Comparison of ENCODE assay signal across 12 cellular contexts in the genomic region with DNA sequence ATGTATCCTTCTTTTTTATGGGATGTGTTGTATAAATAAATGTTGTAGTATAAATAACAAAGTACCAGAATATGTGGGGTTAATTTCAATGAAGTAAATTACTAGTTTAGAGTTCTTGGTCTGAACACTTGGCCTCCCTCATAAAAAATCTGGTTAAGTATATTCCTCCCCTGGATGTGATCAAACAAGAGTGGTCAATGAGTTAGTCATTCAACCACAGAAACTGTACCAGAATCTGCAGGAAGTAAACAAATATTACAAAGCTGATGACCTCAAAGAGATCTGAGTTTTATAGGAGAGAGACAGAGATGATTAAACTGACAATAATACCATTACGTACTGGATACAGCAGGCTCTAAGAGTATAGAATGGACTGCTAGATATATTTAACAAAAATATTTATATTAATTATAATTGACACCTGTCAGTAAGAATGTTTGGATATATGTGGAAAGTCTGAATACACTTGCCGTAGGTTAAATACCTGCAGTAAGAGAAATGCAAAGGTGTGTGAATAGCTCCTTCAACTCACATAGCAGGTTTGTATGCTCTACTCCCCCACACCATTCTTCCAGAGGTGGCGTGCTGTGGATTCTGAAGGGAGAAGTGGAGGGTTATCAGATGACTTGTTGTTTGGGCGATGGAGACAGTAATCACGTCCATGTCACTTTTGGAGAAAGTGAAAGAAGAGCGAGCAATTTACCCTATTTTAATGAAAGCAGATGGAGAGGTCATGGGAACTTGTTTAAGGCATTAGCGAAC.
DNase-seq lines count a peak whose midpoint lies in the region; TF ChIP-seq lines count a peak whose summit lies in the region.
"Had no signal": no experiment of that assay in that cellular context is flagged by ENCODE, and none has a peak within 500 bp of the region (broad histone marks: within the 10 kb centered on the region; RNA-seq: fewer than 3 reads in every experiment).

No MANE protein-coding gene starts in this region.

- no peak overlapping the region for H3K9ac ChIP-seq in SK-N-SH

- no peaks in the 10 kb centered on the region for H3K79me2 ChIP-seq in SK-N-SH (ENCODE audit: insufficient read depth)

- 77% methylated on average over 7 of the region's 7 CpGs for WGBS in SK-N-SH (ENCODE audit: low lambda C conversion rate)

- no peaks in the 10 kb centered on the region for H3K9me3 ChIP-seq in SK-N-SH
- H3K9me3 ChIP-seq: thoracic aorta had no signal

- TF ChIP-seq CTCF in SK-N-SH (IDR thresholded peaks at IDR 0.05) (no peak), fibroblast of mammary gland (conservative IDR thresholded peaks at IDR 0.05; ENCODE audit: control insufficient read depth, insufficient read depth, low read depth, low read length) (no peak), GM10248 (IDR thresholded peaks at IDR 0.05; ENCODE audit: control extremely low read depth, extremely low read depth, low read depth, missing control alignments) (no peak)

- 0 out of 4 replicates have a peak, but pooled peaks cover 0 to 3% of the 10 kb centered on the region in 2 experiments for H3K4me1 ChIP-seq in SK-N-SH (ENCODE audit: control insufficient read depth in 1 of 2, insufficient read depth in 2 of 2, low read depth in 1 of 2, low read length in 1 of 2)

- DNase-seq in H4 (ENCODE audit: low spot score): peak; percentile 77
- DNase-seq in SK-N-SH: no peak
- DNase-seq in fibroblast of mammary gland (ENCODE audit: low read depth): peak; percentile 90
- peak; percentile 35 for DNase-seq in stromal cell of bone marrow (ENCODE audit: low read depth)
- DNase-seq in NCI-H82 treated with DMSO at 0.1 percent for 48 hours (lab: John Stamatoyannopoulos, UW; ENCODE audit: unreplicated experiment): no peak
- no peak for DNase-seq in GM10248 (ENCODE audit: extremely low spot score)
- DNase-seq in cardiac septum (ENCODE audit: low spot score): no peak
- DNase-seq: activated naive CD4-positive, alpha-beta T cell treated with anti-CD3 and anti-CD28 coated beads for 36 hours; mesendoderm; NCI-H1105; NCI-H345 had no signal

- CTCF ChIA-PET in SK-N-SH (lab: Yijun Ruan, JAX): no interaction called here
- CTCF ChIA-PET in GM10248 (lab: Yijun Ruan, JAX): no interaction called here

- no peak overlapping the region for H2AFZ ChIP-seq in SK-N-SH (ENCODE audit: low read depth)

- POLR2A ChIA-PET in SK-N-SH (lab: Yijun Ruan, JAX): no interaction called here
- POLR2A ChIA-PET in GM10248 (lab: Yijun Ruan, JAX): no interaction called here

- no peaks in the 10 kb centered on the region for H3K36me3 ChIP-seq in SK-N-SH (replicated peaks in 1 of 2; ENCODE audit: control insufficient read depth in 1 of 2, insufficient read depth in 2 of 2, low read length in 1 of 2)
- H3K36me3 ChIP-seq: thoracic aorta had no signal

- no peak overlapping the region for H3K27ac ChIP-seq in SK-N-SH (ENCODE audit: low read depth in 2 of 2, low read length in 1 of 2)
- H3K27ac ChIP-seq: thoracic aorta had no signal

- H3K4me3 ChIP-seq in SK-N-SH (ENCODE audit: low read depth in 2 of 2, low read length in 1 of 2): no peak overlapping the region
- H3K4me3 ChIP-seq in fibroblast of mammary gland (ENCODE audit: control insufficient read depth, low read depth, low read length): no peak overlapping the region
- H3K4me3 ChIP-seq: thoracic aorta had no signal

- no peaks in the 10 kb centered on the region for H3K27me3 ChIP-seq in SK-N-SH (ENCODE audit: insufficient read depth)

- no peak for TF ChIP-seq RAD21 in SK-N-SH (IDR thresholded peaks at IDR 0.05; ENCODE audit: low read length)

- TF ChIP-seq EP300 in SK-N-SH (IDR thresholded peaks at IDR 0.05; ENCODE audit: borderline replicate concordance in 1 of 2, low read depth in 1 of 2, low read length in 1 of 2): peak in 1 of 2 experiments; percentile 21; a peak in 1 of 4 replicates

- no peaks in the 10 kb centered on the region for H3K9me2 ChIP-seq in SK-N-SH

- intact Hi-C loops in cardiac septum (cut with DNase I): no loop called here

- H3F3A ChIP-seq in SK-N-SH (replicated peaks; ENCODE audit: insufficient read depth): no peaks in the 10 kb centered on the region

- H3K4me2 ChIP-seq in SK-N-SH: no peak overlapping the region; the same call in 1 of the 2 replicates

- no peaks in the 10 kb centered on the region for H4K20me1 ChIP-seq in SK-N-SH (ENCODE audit: insufficient read depth)

TF ChIP-seq in SK-N-SH, 30 proteins besides CTCF, POLR2A, EP300 and RAD21:
- no peak for TF ChIP-seq FOXM1 (IDR thresholded peaks at IDR 0.05; ENCODE audit: low read depth)
- peak; percentile 57; the same call in 1 of the 2 replicates for TF ChIP-seq FOSL2 (IDR thresholded peaks at IDR 0.05; ENCODE audit: borderline replicate concordance, low read depth)
- peak; percentile 50; the same call in 1 of the 2 replicates for TF ChIP-seq PBX3 (IDR thresholded peaks at IDR 0.05)
- TF ChIP-seq SMC3 (IDR thresholded peaks at IDR 0.05; ENCODE audit: low read depth, low read length): no peak
- TF ChIP-seq GABPA (IDR thresholded peaks at IDR 0.05; ENCODE audit: low read depth): no peak; the same call in 1 of the 2 replicates
- TF ChIP-seq RXRA (IDR thresholded peaks at IDR 0.05; ENCODE audit: borderline replicate concordance, low read depth): no peak
- TF ChIP-seq YY1 (IDR thresholded peaks at IDR 0.05; ENCODE audit: low read depth): no peak
- no peak for TF ChIP-seq NFIC (IDR thresholded peaks at IDR 0.05; ENCODE audit: borderline replicate concordance)
- TF ChIP-seq, protein P1, sequence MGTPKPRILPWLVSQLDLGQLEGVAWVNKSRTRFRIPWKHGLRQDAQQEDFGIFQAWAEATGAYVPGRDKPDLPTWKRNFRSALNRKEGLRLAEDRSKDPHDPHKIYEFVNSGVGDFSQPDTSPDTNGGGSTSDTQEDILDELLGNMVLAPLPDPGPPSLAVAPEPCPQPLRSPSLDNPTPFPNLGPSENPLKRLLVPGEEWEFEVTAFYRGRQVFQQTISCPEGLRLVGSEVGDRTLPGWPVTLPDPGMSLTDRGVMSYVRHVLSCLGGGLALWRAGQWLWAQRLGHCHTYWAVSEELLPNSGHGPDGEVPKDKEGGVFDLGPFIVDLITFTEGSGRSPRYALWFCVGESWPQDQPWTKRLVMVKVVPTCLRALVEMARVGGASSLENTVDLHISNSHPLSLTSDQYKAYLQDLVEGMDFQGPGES (IDR thresholded peaks at IDR 0.05; ENCODE audit: low read depth, low read length): no peak
- no peak for TF ChIP-seq TEAD4 (IDR thresholded peaks at IDR 0.05; ENCODE audit: borderline replicate concordance, insufficient read depth)
- TF ChIP-seq TCF12 (IDR thresholded peaks at IDR 0.05): peak; percentile 56; the same call in 1 of the 2 replicates
- no peak for TF ChIP-seq MXI1 (IDR thresholded peaks at IDR 0.05; ENCODE audit: low read depth, low read length)
- TF ChIP-seq ELF1 (IDR thresholded peaks at IDR 0.05): no peak
- TF ChIP-seq POLR2AphosphoS5 (IDR thresholded peaks at IDR 0.05; ENCODE audit: low read depth, low read length): no peak
- no peak for TF ChIP-seq NRF1 (IDR thresholded peaks at IDR 0.05; ENCODE audit: low read depth, low read length)
- peak; percentile 60; the same call in 1 of the 2 replicates for TF ChIP-seq JUND (IDR thresholded peaks at IDR 0.05)
- TF ChIP-seq RFX5 (IDR thresholded peaks at IDR 0.05; ENCODE audit: low read length): no peak

Comparison
In these comparisons a context has a peak if more than half of its experiments do, and no peak if none do; other contexts are left out.
1. DNase-seq: peak in H4 (single experiment), fibroblast of mammary gland (single experiment) and stromal cell of bone marrow (single experiment); none in SK-N-SH (single experiment), NCI-H82 treated with DMSO at 0.1 percent for 48 hours (single experiment), GM10248 (single experiment) and cardiac septum (single experiment).